ENCODE assay signal across 16 cellular contexts in the genomic region with DNA sequence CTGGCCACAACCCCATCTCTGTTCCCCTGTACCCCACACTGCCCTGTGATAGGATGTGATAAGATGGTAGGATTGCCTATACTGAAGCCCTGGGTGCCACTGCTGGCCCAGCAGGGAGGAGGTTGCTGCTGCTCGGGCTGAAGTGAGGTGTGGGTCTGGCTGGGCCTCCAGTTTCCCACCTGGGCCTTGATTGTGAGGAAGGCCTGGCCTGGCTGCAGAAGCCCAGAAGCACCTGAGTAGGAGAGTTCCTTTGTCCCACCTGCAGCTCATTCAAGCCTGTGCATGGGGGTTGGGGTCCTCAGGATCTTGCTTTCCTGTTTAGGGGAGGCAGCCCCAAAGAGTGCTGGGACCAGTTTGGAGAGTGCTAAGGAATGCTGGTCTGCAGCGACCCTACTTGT. TPM values are rescaled to one million over a fixed set of nuclear protein-coding genes. Genes with fewer than 3 reads are reported as not detected.
DNase-seq lines count a peak whose midpoint lies in the region; ATAC-seq and TF ChIP-seq lines count a peak whose summit lies in the region.
"Had no signal": no experiment of that assay in that cellular context is flagged by ENCODE, and none has a peak within 500 bp of the region (broad histone marks: within the 10 kb centered on the region; RNA-seq: fewer than 3 reads in every experiment).

No MANE protein-coding gene starts in this region.

- no peak overlapping the region for H2AFZ ChIP-seq in DND-41 (ENCODE audit: low read depth, low read length)

- intact Hi-C loops in adrenal gland (cut with DNase I) = loop anchor here in 1 of 2 donors (5.0 kb wide), 2 partner anchors 41 to 64 kb away; no protein-coding TSS in a partner anchor
- intact Hi-C loops in spleen (cut with DNase I; ENCODE audit: low total_unique reads) = no loop called here
- intact Hi-C loops in CD4-positive, alpha-beta T cell (cut with DNase I, micrococcal nuclease) = no loop called here

- peaks cover 54% of the 10 kb centered on the region in 2 donors for H3K4me1 Mint-ChIP-seq in immature natural killer cell
- H3K4me1 Mint-ChIP-seq in CD4-positive, alpha-beta T cell (ENCODE audit: low read depth) = peaks cover 20% of the 10 kb centered on the region

- POLR2A ChIA-PET in CD4-positive, alpha-beta T cell (lab: Charles Lee) = no interaction called here

- TF ChIP-seq CTCF in DND-41 (IDR thresholded peaks at IDR 0.05; ENCODE audit: borderline replicate concordance, extremely low read depth, low read length, poor library complexity, severe bottlenecking) (no peak), adrenal gland (IDR thresholded peaks at IDR 0.05) (no peak), spleen (IDR thresholded peaks at IDR 0.05 in 8 of 11, conservative IDR thresholded peaks at IDR 0.05 in 3 of 11) (no peak), GM20000 (IDR thresholded peaks at IDR 0.05; ENCODE audit: extremely low read depth, missing control alignments) (no peak)
- no peak for TF ChIP-seq CTCF in CD4-positive, alpha-beta T cell (IDR thresholded peaks at IDR 0.05)

- peak overlapping the region in 5 of 6 donors; percentile 51 to 78 (median 57) for H3K27ac Mint-ChIP-seq in immature natural killer cell
- no peak overlapping the region for H3K27ac Mint-ChIP-seq in CD4-positive, alpha-beta T cell
- H3K27ac Mint-ChIP-seq: mesothelial cell of epicardium, T-cell had no signal

- H3K4me2 ChIP-seq in DND-41 (ENCODE audit: insufficient read depth, low read length) = peak overlapping the region; percentile 96; the same call in 1 of the 2 replicates

- peaks cover 43% of the 10 kb centered on the region for H3K4me1 ChIP-seq in DND-41 (ENCODE audit: insufficient read depth, low read length)
- H3K4me1 ChIP-seq in adrenal gland (replicated peaks in 1 of 2) = peaks cover 68 to 77% of the 10 kb centered on the region in 2 donors
- H3K4me1 ChIP-seq in spleen = peaks cover 21 to 96% (median 74%) of the 10 kb centered on the region in 6 donors

- no peaks in the 10 kb centered on the region for H3K36me3 Mint-ChIP-seq in immature natural killer cell
- no peaks in the 10 kb centered on the region for H3K36me3 Mint-ChIP-seq in CD4-positive, alpha-beta T cell (ENCODE audit: low read depth)
- H3K36me3 Mint-ChIP-seq: mesothelial cell of epicardium, T-cell had no signal

- H3K4me3 ChIP-seq in DND-41 (ENCODE audit: low read depth in 1 of 2, low read length in 2 of 2) = no peak overlapping the region
- H3K4me3 ChIP-seq in adrenal gland = peak overlapping the region in 1 of 4 donors; percentile 17
- H3K4me3 ChIP-seq in spleen = peak overlapping the region in 1 of 8 donors; percentile 72
- H3K4me3 ChIP-seq: K562 had no signal

- CTCF ChIA-PET in CD4-positive, alpha-beta T cell (lab: Charles Lee) = no interaction called here

- 43 to 80% (median 58%) methylated on average over 1 to 2 of the region's 2 CpGs for WGBS in adrenal gland, 4 donors
- WGBS in spleen, 5 donors = 70 to 87% (median 82%) methylated on average over 2 of the region's 2 CpGs

- no peak for TF ChIP-seq POLR2A in adrenal gland (IDR thresholded peaks at IDR 0.05)
- no peak for TF ChIP-seq POLR2A in spleen (IDR thresholded peaks at IDR 0.05)

- H4K20me1 ChIP-seq in DND-41 (ENCODE audit: insufficient read depth, low read length) = peaks cover 37% of the 10 kb centered on the region

- H3K27ac ChIP-seq in DND-41 (ENCODE audit: low read length) (no peak overlapping the region), adrenal gland (peak overlapping the region; percentile 55 to 96 (median 91)), spleen (peak overlapping the region in 7 of 8 donors; percentile 73 to 92 (median 88))
- H3K27ac ChIP-seq in CD4-positive, alpha-beta T cell (ENCODE audit: low read depth, low read length) = no peak overlapping the region

- H3K9me3 ChIP-seq in DND-41 (ENCODE audit: insufficient read depth, low read length, severe bottlenecking) (no peaks in the 10 kb centered on the region), adrenal gland (replicated peaks in 1 of 3) (no peaks in the 10 kb centered on the region), spleen (no peaks in the 10 kb centered on the region)
- no peaks in the 10 kb centered on the region for H3K9me3 ChIP-seq in CD4-positive, alpha-beta T cell (ENCODE audit: control insufficient read depth, low read length)

- no peak overlapping the region for H3K4me3 Mint-ChIP-seq in immature natural killer cell
- H3K4me3 Mint-ChIP-seq in CD4-positive, alpha-beta T cell = no peak overlapping the region

- no peak overlapping the region for H3K9ac ChIP-seq in DND-41 (ENCODE audit: low read depth, low read length)

- H3K9me3 Mint-ChIP-seq in immature natural killer cell = no peaks in the 10 kb centered on the region
- H3K9me3 Mint-ChIP-seq in CD4-positive, alpha-beta T cell = no peaks in the 10 kb centered on the region
- H3K9me3 Mint-ChIP-seq: mesothelial cell of epicardium, T-cell had no signal

- peaks cover 9 to 15% (median 11%) of the 10 kb centered on the region in 3 donors for H3K27me3 Mint-ChIP-seq in immature natural killer cell (ENCODE audit: low read depth in 3 of 3)
- no peaks in the 10 kb centered on the region for H3K27me3 Mint-ChIP-seq in CD4-positive, alpha-beta T cell
- H3K27me3 Mint-ChIP-seq: T-cell had no signal

- DNase-seq in DND-41 (no peak), adrenal gland (peak in 1 of 7 donors; percentile 16), immature natural killer cell (no peak), spleen (peak; percentile 61), 8988T (no peak), GM20000 (ENCODE audit: low spot score) (no peak)
- no peak for DNase-seq in stimulated activated CD4-positive, alpha-beta T cell treated with anti-CD3 and anti-CD28 coated beads, Interleukin-4, amount 100 ng/mL, for 4 hours
- DNase-seq in CD4-positive, alpha-beta T cell = no peak
- DNase-seq: activated CD4-positive, CD25-positive, alpha-beta regulatory T cell; activated effector memory CD4-positive, alpha-beta T cell treated with anti-CD3 and anti-CD28 coated beads, Interleukin-2, amount 50 U/mL, for 16 hours; dermis blood vessel endothelial cell; NCI-H1092; small intestine; T-cell had no signal

- no peak for ATAC-seq in DND-41 (ENCODE audit: insufficient read depth, low read depth)
- no peak for ATAC-seq in CD4-positive, alpha-beta T cell (ENCODE audit: poor library complexity)
- ATAC-seq: K562, T-cell had no signal

- H3K36me3 ChIP-seq in DND-41 (ENCODE audit: insufficient read depth, low read length) (peaks cover 5% of the 10 kb centered on the region), adrenal gland (replicated peaks in 1 of 2) (no peaks in the 10 kb centered on the region), spleen (no peaks in the 10 kb centered on the region)

- peaks cover 78% of the 10 kb centered on the region for H3K79me2 ChIP-seq in DND-41 (ENCODE audit: insufficient read depth, low read length)

- H3K27me3 ChIP-seq in DND-41 (ENCODE audit: insufficient read depth, low read length, poor library complexity) = no peaks in the 10 kb centered on the region
- H3K27me3 ChIP-seq in adrenal gland = no peaks in the 10 kb centered on the region
- no peaks in the 10 kb centered on the region for H3K27me3 ChIP-seq in spleen (replicated peaks in 1 of 7)
- no peaks in the 10 kb centered on the region for H3K27me3 ChIP-seq in CD4-positive, alpha-beta T cell (ENCODE audit: control insufficient read depth, insufficient read depth, low read length)

RNA-seq across cellular contexts. Expression of gene ST3GAL4, which starts 3.3 kb away (rescaled TPM):
- total RNA-seq in adrenal gland = 100 to 1,000 TPM; 119 to 359 (median 144) TPM
- 100 to 1,000 TPM; 210 to 265 (median 254) TPM for polyA plus RNA-seq in adrenal gland
- 10 to 100 TPM; 25.0 to 31.7 (median 30.9) TPM for polyA plus RNA-seq in immature natural killer cell
- total RNA-seq in spleen = 100 to 1,000 TPM in 1 of 7 donors, 10 to 100 TPM in 6; 41.2 to 102 (median 53.0) TPM
- 10 to 100 TPM; 12.8 to 25.0 (median 22.4) TPM for polyA plus RNA-seq in spleen
- 1 to 10 TPM; 1.6 TPM for total RNA-seq in CD4-positive, alpha-beta T cell

RNA-seq across cellular contexts. Expression of gene DCPS, which starts 54.9 kb away (rescaled TPM):
- total RNA-seq in adrenal gland (10 to 100 TPM in 7 of 8 donors, 1 to 10 TPM in 1; 8.3 to 22.2 (median 18.8) TPM), spleen (10 to 100 TPM; 17.4 to 30.8 (median 21.1) TPM)
- polyA plus RNA-seq in adrenal gland (10 to 100 TPM; 18.2 to 45.5 (median 22.4) TPM), immature natural killer cell (10 to 100 TPM; 33.1 to 65.7 (median 40.6) TPM), spleen (10 to 100 TPM; 23.9 to 35.2 (median 30.4) TPM)
- total RNA-seq in CD4-positive, alpha-beta T cell = 1 to 10 TPM; 6.2 to 6.3 TPM

Comparison
In these comparisons a context has a peak if more than half of its experiments do, and no peak if none do; other contexts are left out.
1. H3K27ac ChIP-seq: peak in adrenal gland (5 of 5) and spleen (7 of 8); none in DND-41 (single experiment) and CD4-positive, alpha-beta T cell (single experiment).
2. RNA of gene ST3GAL4, which starts 3.3 kb away (total RNA-seq): 119 to 359 TPM in adrenal gland and 41.2 to 102 TPM in spleen; 1.6 TPM in CD4-positive, alpha-beta T cell; every median in the first group is over 10 times any median in the second.